ENCODE assay signal across 11 cellular contexts in genomic region chr3:49454457-49454856, GRCh38. TPM values are rescaled to one million over a fixed set of nuclear protein-coding genes. Genes with fewer than 3 reads are reported as not detected.
DNase-seq lines count a peak whose midpoint lies in the region; ATAC-seq and TF ChIP-seq lines count a peak whose summit lies in the region.
"Had no signal": no experiment of that assay in that cellular context is flagged by ENCODE, and none has a peak within 500 bp of the region (broad histone marks: within the 10 kb centered on the region; RNA-seq: fewer than 3 reads in every experiment).

No MANE protein-coding gene starts in this region.

- H3K9me3 ChIP-seq in SJCRH30 (replicated peaks), result no peaks in the 10 kb centered on the region
- no peaks in the 10 kb centered on the region for H3K9me3 ChIP-seq in right cardiac atrium (ENCODE audit: control insufficient read depth, low read length)
- no peaks in the 10 kb centered on the region for H3K9me3 ChIP-seq in stomach

- peak overlapping the region; percentile 90 for H3K27ac ChIP-seq in SJCRH30
- peak overlapping the region; percentile 42 for H3K27ac ChIP-seq in right cardiac atrium (ENCODE audit: low read length)
- H3K27ac ChIP-seq in stomach, result peak overlapping the region in 1 of 5 donors; percentile 8

- H3K27me3 ChIP-seq in SJCRH30, result no peaks in the 10 kb centered on the region
- no peaks in the 10 kb centered on the region for H3K27me3 ChIP-seq in right cardiac atrium (ENCODE audit: control insufficient read depth, insufficient read depth)
- no peaks in the 10 kb centered on the region for H3K27me3 ChIP-seq in stomach

- intact Hi-C loops in right cardiac atrium (cut with DNase I), result loop anchor here in 1 of 4 donors (10.0 kb wide), 1 partner anchor 280 kb away; the partner anchor contains the start of gene KLHDC8B
- intact Hi-C loops in stomach (cut with DNase I; ENCODE audit: low total_unique reads), result no loop called here
- intact Hi-C loops in activated CD4-positive, alpha-beta memory T cell treated with anti-CD3 and anti-CD28 coated beads for 36 hours (cut with micrococcal nuclease), result no loop called here

- CTCF ChIA-PET in activated CD8-positive, alpha-beta memory T cell treated with anti-CD3 and anti-CD28 coated beads, Interleukin-2, amount 10 ng/mL, durations not matched to agents 7 days and 5 days (lab: Charles Lee), result interaction anchor here (1.1 to 2.5 kb wide), 3 partner anchors 10 to 115 kb away, joined by 4 to 11 read pairs (median 5); partner anchors contain the start of gene USP4
- CTCF ChIA-PET in activated CD4-positive, alpha-beta memory T cell treated with anti-CD3 and anti-CD28 coated beads for 36 hours (lab: Charles Lee), result no interaction called here

- H3K9me3 Mint-ChIP-seq in activated CD8-positive, alpha-beta memory T cell treated with anti-CD3 and anti-CD28 coated beads, Interleukin-2, amount 10 ng/mL, durations not matched to agents 7 days and 5 days (ENCODE audit: low read depth), result no peaks in the 10 kb centered on the region
- no peaks in the 10 kb centered on the region for H3K9me3 Mint-ChIP-seq in activated CD4-positive, alpha-beta memory T cell treated with anti-CD3 and anti-CD28 coated beads for 36 hours
- H3K9me3 Mint-ChIP-seq: CD4-positive, alpha-beta T cell had no signal

- WGBS in right cardiac atrium, result 81% methylated on average over 2 of the region's 2 CpGs
- 44 to 57% (median 52%) methylated on average over 2 of the region's 2 CpGs for WGBS in stomach, 5 donors

- peak; percentile 42 for ATAC-seq in activated CD8-positive, alpha-beta memory T cell treated with anti-CD3 and anti-CD28 coated beads, Interleukin-2, amount 10 ng/mL, durations not matched to agents 7 days and 5 days
- ATAC-seq in right cardiac atrium, result peak; percentile 58 to 64

- TF ChIP-seq POLR2A in stomach (IDR thresholded peaks at IDR 0.05), result no peak

- peak in 2 of 7 experiments; percentile 20 to 47 for TF ChIP-seq CTCF in stomach (IDR thresholded peaks at IDR 0.05)

- POLR2A ChIA-PET in activated CD4-positive, alpha-beta memory T cell treated with anti-CD3 and anti-CD28 coated beads for 36 hours (lab: Charles Lee), result no interaction called here

- H3K27ac Mint-ChIP-seq in activated CD8-positive, alpha-beta memory T cell treated with anti-CD3 and anti-CD28 coated beads, Interleukin-2, amount 10 ng/mL, durations not matched to agents 7 days and 5 days, result no peak overlapping the region
- no peak overlapping the region for H3K27ac Mint-ChIP-seq in activated CD4-positive, alpha-beta memory T cell treated with anti-CD3 and anti-CD28 coated beads for 36 hours
- H3K27ac Mint-ChIP-seq: CD4-positive, alpha-beta T cell had no signal

- H3K36me3 Mint-ChIP-seq in activated CD8-positive, alpha-beta memory T cell treated with anti-CD3 and anti-CD28 coated beads, Interleukin-2, amount 10 ng/mL, durations not matched to agents 7 days and 5 days, result no peaks in the 10 kb centered on the region
- no peaks in the 10 kb centered on the region for H3K36me3 Mint-ChIP-seq in activated CD4-positive, alpha-beta memory T cell treated with anti-CD3 and anti-CD28 coated beads for 36 hours

- H3K4me3 ChIP-seq in SJCRH30 (no peak overlapping the region), right cardiac atrium (ENCODE audit: low read length) (no peak overlapping the region), stomach (no peak overlapping the region)

- H3K4me3 Mint-ChIP-seq in activated CD8-positive, alpha-beta memory T cell treated with anti-CD3 and anti-CD28 coated beads, Interleukin-2, amount 10 ng/mL, durations not matched to agents 7 days and 5 days, result no peak overlapping the region
- no peak overlapping the region for H3K4me3 Mint-ChIP-seq in activated CD4-positive, alpha-beta memory T cell treated with anti-CD3 and anti-CD28 coated beads for 36 hours
- H3K4me3 Mint-ChIP-seq: CD4-positive, alpha-beta T cell had no signal

- H3K27me3 Mint-ChIP-seq in activated CD8-positive, alpha-beta memory T cell treated with anti-CD3 and anti-CD28 coated beads, Interleukin-2, amount 10 ng/mL, durations not matched to agents 7 days and 5 days, result no peaks in the 10 kb centered on the region
- H3K27me3 Mint-ChIP-seq in activated CD4-positive, alpha-beta memory T cell treated with anti-CD3 and anti-CD28 coated beads for 36 hours, result no peaks in the 10 kb centered on the region
- H3K27me3 Mint-ChIP-seq: CD4-positive, alpha-beta T cell had no signal

- no peak for DNase-seq in activated CD8-positive, alpha-beta memory T cell treated with anti-CD3 and anti-CD28 coated beads, Interleukin-2, amount 10 ng/mL, durations not matched to agents 7 days and 5 days
- no peak for DNase-seq in activated CD8-positive, alpha-beta memory T cell treated with anti-CD3 and anti-CD28 coated beads, Interleukin-2, amount 50 U/mL, for 4 hours
- DNase-seq in SJCRH30 (peak; percentile 52 to 63), right cardiac atrium (no peak), stomach (peak; percentile 61), NCI-H2227 treated with DMSO at 0.1 percent for 48 hours (lab: John Stamatoyannopoulos, UW) (no peak)
- no peak for DNase-seq in activated CD4-positive, alpha-beta memory T cell treated with anti-CD3 and anti-CD28 coated beads for 36 hours
- DNase-seq in stimulated activated CD4-positive, alpha-beta T cell treated with anti-CD3 and anti-CD28 coated beads, Interleukin-2, amount 100 ng/mL, for 24 hours, result no peak
- DNase-seq: activated T-cell treated with anti-CD3 and anti-CD28 coated beads, Interleukin-2, amount 50 U/mL, for 1 hour; CD4-positive, alpha-beta T cell; NCI-H774 had no signal

- no peaks in the 10 kb centered on the region for H3K36me3 ChIP-seq in SJCRH30
- H3K36me3 ChIP-seq in stomach, result no peaks in the 10 kb centered on the region

- H3K4me1 Mint-ChIP-seq in activated CD8-positive, alpha-beta memory T cell treated with anti-CD3 and anti-CD28 coated beads, Interleukin-2, amount 10 ng/mL, durations not matched to agents 7 days and 5 days, result no peaks in the 10 kb centered on the region
- no peaks in the 10 kb centered on the region for H3K4me1 Mint-ChIP-seq in activated CD4-positive, alpha-beta memory T cell treated with anti-CD3 and anti-CD28 coated beads for 36 hours (ENCODE audit: low read depth)

- H3K4me1 ChIP-seq in SJCRH30 (peaks cover 32% of the 10 kb centered on the region), right cardiac atrium (ENCODE audit: control insufficient read depth, insufficient read depth, low read length) (no peaks in the 10 kb centered on the region), stomach (peaks cover 9 to 12% (median 10%) of the 10 kb centered on the region in 4 donors)

- no peak for TF ChIP-seq EP300 in stomach (IDR thresholded peaks at IDR 0.05)

RNA-seq across cellular contexts. Expression of gene DAG1, which starts 15.6 kb away (rescaled TPM):
- 10 to 100 TPM; 17.6 to 17.9 TPM for total RNA-seq in activated CD8-positive, alpha-beta memory T cell treated with anti-CD3 and anti-CD28 coated beads, Interleukin-2, amount 10 ng/mL, durations not matched to agents 7 days and 5 days
- 79.5 and 82.8 TPM in 2 replicates for total RNA-seq in SJCRH30 (2014; rRNA removed; shearing (Covaris generic))
- 100 to 1,000 TPM; 113 to 141 (median 121) TPM for total RNA-seq in right cardiac atrium
- polyA plus RNA-seq in right cardiac atrium, result 64.0 TPM
- total RNA-seq in stomach, result 100 to 1,000 TPM in 1 of 5 donors, 10 to 100 TPM in 4; 29.8 to 144 (median 67.5) TPM
- polyA plus RNA-seq in stomach, result 10 to 100 TPM in 2 of 3 donors, 1 to 10 TPM in 1; 4.1 to 21.9 (median 13.1) TPM
- total RNA-seq in activated CD4-positive, alpha-beta memory T cell treated with anti-CD3 and anti-CD28 coated beads for 36 hours, result 1 to 10 TPM; 9.4 to 9.6 TPM

RNA-seq across cellular contexts. Expression of gene NICN1, which starts 25.3 kb away (rescaled TPM):
- total RNA-seq in activated CD8-positive, alpha-beta memory T cell treated with anti-CD3 and anti-CD28 coated beads, Interleukin-2, amount 10 ng/mL, durations not matched to agents 7 days and 5 days, result 10 to 100 TPM; 23.9 to 29.0 TPM
- 2.4 and 2.6 TPM in 2 replicates for total RNA-seq in SJCRH30 (2014; rRNA removed; shearing (Covaris generic))
- total RNA-seq in right cardiac atrium, result 10 to 100 TPM in 3 of 4 donors, 1 to 10 TPM in 1; 7.5 to 19.4 (median 18.4) TPM
- 13.3 TPM for polyA plus RNA-seq in right cardiac atrium
- total RNA-seq in stomach, result 10 to 100 TPM in 3 of 5 donors, 1 to 10 TPM in 2; 2.3 to 19.7 (median 10.6) TPM
- polyA plus RNA-seq in stomach, result 1 to 10 TPM; 3.5 to 7.3 (median 4.5) TPM
- total RNA-seq in activated CD4-positive, alpha-beta memory T cell treated with anti-CD3 and anti-CD28 coated beads for 36 hours, result 10 to 100 TPM; 12.0 to 12.8 TPM

RNA-seq across cellular contexts. Expression of gene AMT, which starts 32.2 kb away (rescaled TPM):
- 1 to 10 TPM; 3.2 to 6.9 TPM for total RNA-seq in activated CD8-positive, alpha-beta memory T cell treated with anti-CD3 and anti-CD28 coated beads, Interleukin-2, amount 10 ng/mL, durations not matched to agents 7 days and 5 days
- 0.26 TPM in 1 of 2 replicates, not detected in the other for total RNA-seq in SJCRH30 (2014; rRNA removed; shearing (Covaris generic))
- total RNA-seq in right cardiac atrium, result 10 to 100 TPM; 17.4 to 33.7 (median 29.6) TPM
- polyA plus RNA-seq in right cardiac atrium, result 20.0 TPM
- 10 to 100 TPM in 4 of 5 donors, 1 to 10 TPM in 1; 4.5 to 27.8 (median 14.7) TPM for total RNA-seq in stomach
- polyA plus RNA-seq in stomach, result 10 to 100 TPM in 1 of 3 donors, 1 to 10 TPM in 2; 6.9 to 15.0 (median 8.4) TPM
- 1 to 10 TPM; 2.4 to 2.6 TPM for total RNA-seq in activated CD4-positive, alpha-beta memory T cell treated with anti-CD3 and anti-CD28 coated beads for 36 hours

RNA-seq across cellular contexts. Expression of gene TCTA, which starts 42.2 kb away (rescaled TPM):
- total RNA-seq in activated CD8-positive, alpha-beta memory T cell treated with anti-CD3 and anti-CD28 coated beads, Interleukin-2, amount 10 ng/mL, durations not matched to agents 7 days and 5 days, result 10 to 100 TPM; 27.7 to 28.0 TPM
- total RNA-seq in SJCRH30 (2014; rRNA removed; shearing (Covaris generic)), result 12.8 and 13.1 TPM in 2 replicates
- total RNA-seq in right cardiac atrium (10 to 100 TPM; 15.5 to 21.4 (median 19.0) TPM), stomach (10 to 100 TPM in 4 of 5 donors, not detected in 1; 10.3 to 39.8 (median 18.4) TPM)
- polyA plus RNA-seq in right cardiac atrium (19.4 TPM), stomach (10 to 100 TPM; 18.3 to 31.2 (median 22.1) TPM)
- total RNA-seq in activated CD4-positive, alpha-beta memory T cell treated with anti-CD3 and anti-CD28 coated beads for 36 hours, result 10 to 100 TPM in 1 of 2 experiments, 1 to 10 TPM in 1; 9.5 to 10.9 TPM

RNA-seq across cellular contexts. Expression of gene RHOA, which starts 42.7 kb away (rescaled TPM):
- 100 to 1,000 TPM; 439 to 539 TPM for total RNA-seq in activated CD8-positive, alpha-beta memory T cell treated with anti-CD3 and anti-CD28 coated beads, Interleukin-2, amount 10 ng/mL, durations not matched to agents 7 days and 5 days
- total RNA-seq in SJCRH30 (2014; rRNA removed; shearing (Covaris generic)), result 321 and 323 TPM in 2 replicates
- 100 to 1,000 TPM; 217 to 310 (median 265) TPM for total RNA-seq in right cardiac atrium
- 142 TPM for polyA plus RNA-seq in right cardiac atrium
- 100 to 1,000 TPM; 107 to 380 (median 374) TPM for total RNA-seq in stomach
- polyA plus RNA-seq in stomach, result 100 to 1,000 TPM; 218 to 461 (median 340) TPM
- total RNA-seq in activated CD4-positive, alpha-beta memory T cell treated with anti-CD3 and anti-CD28 coated beads for 36 hours, result 100 to 1,000 TPM; 497 to 514 TPM

Comparison
In these comparisons a context has a peak if more than half of its experiments do, and no peak if none do; other contexts are left out.
1. DNase-seq: peak in SJCRH30 (2 of 2) and stomach (single experiment); none in activated CD8-positive, alpha-beta memory T cell treated with anti-CD3 and anti-CD28 coated beads, Interleukin-2, amount 10 ng/mL, durations not matched to agents 7 days and 5 days (single experiment), activated CD8-positive, alpha-beta memory T cell treated with anti-CD3 and anti-CD28 coated beads, Interleukin-2, amount 50 U/mL, for 4 hours (single experiment), right cardiac atrium (0 of 3), activated CD4-positive, alpha-beta memory T cell treated with anti-CD3 and anti-CD28 coated beads for 36 hours (single experiment), NCI-H2227 treated with DMSO at 0.1 percent for 48 hours (single experiment) and stimulated activated CD4-positive, alpha-beta T cell treated with anti-CD3 and anti-CD28 coated beads, Interleukin-2, amount 100 ng/mL, for 24 hours (0 of 2).